ENCODE assay signal across 2 cellular contexts in the genomic region with DNA sequence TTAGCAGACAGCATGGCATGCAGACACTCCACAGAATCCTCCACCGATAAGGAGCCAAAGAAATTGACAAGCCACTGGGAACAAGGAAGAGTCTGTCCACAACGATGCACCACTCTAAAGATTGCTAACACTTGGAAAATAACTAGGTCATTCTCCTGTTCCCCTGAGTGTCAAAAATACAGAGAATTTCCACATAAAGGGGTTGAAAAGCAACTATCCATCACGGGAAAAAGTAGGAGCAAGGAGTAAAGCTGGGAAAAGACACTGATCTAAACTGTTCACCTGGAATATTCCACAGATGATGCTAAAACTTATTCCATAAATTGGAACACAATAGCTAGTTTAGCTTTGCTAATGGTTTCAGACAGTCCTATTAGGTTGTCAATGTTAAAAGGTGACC.
TF ChIP-seq lines count a peak whose summit lies in the region.

No MANE protein-coding gene starts in this region.

TF ChIP-seq in K562, 482 proteins besides CTCF, POLR2A, EP300 and RAD21 (continues in another document):
- TF ChIP-seq, protein P1, sequence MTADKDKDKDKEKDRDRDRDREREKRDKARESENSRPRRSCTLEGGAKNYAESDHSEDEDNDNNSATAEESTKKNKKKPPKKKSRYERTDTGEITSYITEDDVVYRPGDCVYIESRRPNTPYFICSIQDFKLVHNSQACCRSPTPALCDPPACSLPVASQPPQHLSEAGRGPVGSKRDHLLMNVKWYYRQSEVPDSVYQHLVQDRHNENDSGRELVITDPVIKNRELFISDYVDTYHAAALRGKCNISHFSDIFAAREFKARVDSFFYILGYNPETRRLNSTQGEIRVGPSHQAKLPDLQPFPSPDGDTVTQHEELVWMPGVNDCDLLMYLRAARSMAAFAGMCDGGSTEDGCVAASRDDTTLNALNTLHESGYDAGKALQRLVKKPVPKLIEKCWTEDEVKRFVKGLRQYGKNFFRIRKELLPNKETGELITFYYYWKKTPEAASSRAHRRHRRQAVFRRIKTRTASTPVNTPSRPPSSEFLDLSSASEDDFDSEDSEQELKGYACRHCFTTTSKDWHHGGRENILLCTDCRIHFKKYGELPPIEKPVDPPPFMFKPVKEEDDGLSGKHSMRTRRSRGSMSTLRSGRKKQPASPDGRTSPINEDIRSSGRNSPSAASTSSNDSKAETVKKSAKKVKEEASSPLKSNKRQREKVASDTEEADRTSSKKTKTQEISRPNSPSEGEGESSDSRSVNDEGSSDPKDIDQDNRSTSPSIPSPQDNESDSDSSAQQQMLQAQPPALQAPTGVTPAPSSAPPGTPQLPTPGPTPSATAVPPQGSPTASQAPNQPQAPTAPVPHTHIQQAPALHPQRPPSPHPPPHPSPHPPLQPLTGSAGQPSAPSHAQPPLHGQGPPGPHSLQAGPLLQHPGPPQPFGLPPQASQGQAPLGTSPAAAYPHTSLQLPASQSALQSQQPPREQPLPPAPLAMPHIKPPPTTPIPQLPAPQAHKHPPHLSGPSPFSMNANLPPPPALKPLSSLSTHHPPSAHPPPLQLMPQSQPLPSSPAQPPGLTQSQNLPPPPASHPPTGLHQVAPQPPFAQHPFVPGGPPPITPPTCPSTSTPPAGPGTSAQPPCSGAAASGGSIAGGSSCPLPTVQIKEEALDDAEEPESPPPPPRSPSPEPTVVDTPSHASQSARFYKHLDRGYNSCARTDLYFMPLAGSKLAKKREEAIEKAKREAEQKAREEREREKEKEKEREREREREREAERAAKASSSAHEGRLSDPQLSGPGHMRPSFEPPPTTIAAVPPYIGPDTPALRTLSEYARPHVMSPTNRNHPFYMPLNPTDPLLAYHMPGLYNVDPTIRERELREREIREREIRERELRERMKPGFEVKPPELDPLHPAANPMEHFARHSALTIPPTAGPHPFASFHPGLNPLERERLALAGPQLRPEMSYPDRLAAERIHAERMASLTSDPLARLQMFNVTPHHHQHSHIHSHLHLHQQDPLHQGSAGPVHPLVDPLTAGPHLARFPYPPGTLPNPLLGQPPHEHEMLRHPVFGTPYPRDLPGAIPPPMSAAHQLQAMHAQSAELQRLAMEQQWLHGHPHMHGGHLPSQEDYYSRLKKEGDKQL (CRISPR knock-in tag; IDR thresholded peaks at IDR 0.05; ENCODE audit: borderline replicate concordance): 0 out of 2 replicates have a peak, but pooled peaks have one; percentile 55
- TF ChIP-seq, protein P2, sequence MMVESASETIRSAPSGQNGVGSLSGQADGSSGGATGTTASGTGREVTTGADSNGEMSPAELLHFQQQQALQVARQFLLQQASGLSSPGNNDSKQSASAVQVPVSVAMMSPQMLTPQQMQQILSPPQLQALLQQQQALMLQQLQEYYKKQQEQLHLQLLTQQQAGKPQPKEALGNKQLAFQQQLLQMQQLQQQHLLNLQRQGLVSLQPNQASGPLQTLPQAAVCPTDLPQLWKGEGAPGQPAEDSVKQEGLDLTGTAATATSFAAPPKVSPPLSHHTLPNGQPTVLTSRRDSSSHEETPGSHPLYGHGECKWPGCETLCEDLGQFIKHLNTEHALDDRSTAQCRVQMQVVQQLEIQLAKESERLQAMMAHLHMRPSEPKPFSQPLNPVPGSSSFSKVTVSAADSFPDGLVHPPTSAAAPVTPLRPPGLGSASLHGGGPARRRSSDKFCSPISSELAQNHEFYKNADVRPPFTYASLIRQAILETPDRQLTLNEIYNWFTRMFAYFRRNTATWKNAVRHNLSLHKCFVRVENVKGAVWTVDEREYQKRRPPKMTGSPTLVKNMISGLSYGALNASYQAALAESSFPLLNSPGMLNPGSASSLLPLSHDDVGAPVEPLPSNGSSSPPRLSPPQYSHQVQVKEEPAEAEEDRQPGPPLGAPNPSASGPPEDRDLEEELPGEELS (CRISPR knock-in tag; IDR thresholded peaks at IDR 0.05; ENCODE audit: borderline replicate concordance): no peak
- TF ChIP-seq, protein P3, sequence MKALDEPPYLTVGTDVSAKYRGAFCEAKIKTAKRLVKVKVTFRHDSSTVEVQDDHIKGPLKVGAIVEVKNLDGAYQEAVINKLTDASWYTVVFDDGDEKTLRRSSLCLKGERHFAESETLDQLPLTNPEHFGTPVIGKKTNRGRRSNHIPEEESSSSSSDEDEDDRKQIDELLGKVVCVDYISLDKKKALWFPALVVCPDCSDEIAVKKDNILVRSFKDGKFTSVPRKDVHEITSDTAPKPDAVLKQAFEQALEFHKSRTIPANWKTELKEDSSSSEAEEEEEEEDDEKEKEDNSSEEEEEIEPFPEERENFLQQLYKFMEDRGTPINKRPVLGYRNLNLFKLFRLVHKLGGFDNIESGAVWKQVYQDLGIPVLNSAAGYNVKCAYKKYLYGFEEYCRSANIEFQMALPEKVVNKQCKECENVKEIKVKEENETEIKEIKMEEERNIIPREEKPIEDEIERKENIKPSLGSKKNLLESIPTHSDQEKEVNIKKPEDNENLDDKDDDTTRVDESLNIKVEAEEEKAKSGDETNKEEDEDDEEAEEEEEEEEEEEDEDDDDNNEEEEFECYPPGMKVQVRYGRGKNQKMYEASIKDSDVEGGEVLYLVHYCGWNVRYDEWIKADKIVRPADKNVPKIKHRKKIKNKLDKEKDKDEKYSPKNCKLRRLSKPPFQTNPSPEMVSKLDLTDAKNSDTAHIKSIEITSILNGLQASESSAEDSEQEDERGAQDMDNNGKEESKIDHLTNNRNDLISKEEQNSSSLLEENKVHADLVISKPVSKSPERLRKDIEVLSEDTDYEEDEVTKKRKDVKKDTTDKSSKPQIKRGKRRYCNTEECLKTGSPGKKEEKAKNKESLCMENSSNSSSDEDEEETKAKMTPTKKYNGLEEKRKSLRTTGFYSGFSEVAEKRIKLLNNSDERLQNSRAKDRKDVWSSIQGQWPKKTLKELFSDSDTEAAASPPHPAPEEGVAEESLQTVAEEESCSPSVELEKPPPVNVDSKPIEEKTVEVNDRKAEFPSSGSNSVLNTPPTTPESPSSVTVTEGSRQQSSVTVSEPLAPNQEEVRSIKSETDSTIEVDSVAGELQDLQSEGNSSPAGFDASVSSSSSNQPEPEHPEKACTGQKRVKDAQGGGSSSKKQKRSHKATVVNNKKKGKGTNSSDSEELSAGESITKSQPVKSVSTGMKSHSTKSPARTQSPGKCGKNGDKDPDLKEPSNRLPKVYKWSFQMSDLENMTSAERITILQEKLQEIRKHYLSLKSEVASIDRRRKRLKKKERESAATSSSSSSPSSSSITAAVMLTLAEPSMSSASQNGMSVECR (CRISPR knock-in tag; IDR thresholded peaks at IDR 0.05): 0 out of 2 replicates have a peak, but pooled peaks have one; percentile 18
- TF ChIP-seq, protein P4, sequence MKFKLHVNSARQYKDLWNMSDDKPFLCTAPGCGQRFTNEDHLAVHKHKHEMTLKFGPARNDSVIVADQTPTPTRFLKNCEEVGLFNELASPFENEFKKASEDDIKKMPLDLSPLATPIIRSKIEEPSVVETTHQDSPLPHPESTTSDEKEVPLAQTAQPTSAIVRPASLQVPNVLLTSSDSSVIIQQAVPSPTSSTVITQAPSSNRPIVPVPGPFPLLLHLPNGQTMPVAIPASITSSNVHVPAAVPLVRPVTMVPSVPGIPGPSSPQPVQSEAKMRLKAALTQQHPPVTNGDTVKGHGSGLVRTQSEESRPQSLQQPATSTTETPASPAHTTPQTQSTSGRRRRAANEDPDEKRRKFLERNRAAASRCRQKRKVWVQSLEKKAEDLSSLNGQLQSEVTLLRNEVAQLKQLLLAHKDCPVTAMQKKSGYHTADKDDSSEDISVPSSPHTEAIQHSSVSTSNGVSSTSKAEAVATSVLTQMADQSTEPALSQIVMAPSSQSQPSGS (CRISPR knock-in tag; IDR thresholded peaks at IDR 0.05): 0 out of 2 replicates have a peak, but pooled peaks have one; percentile 40
- TF ChIP-seq TGIF2 (CRISPR knock-in tag; IDR thresholded peaks at IDR 0.05): 0 out of 2 replicates have a peak, but pooled peaks have one; percentile 59

TF ChIP-seq in WTC11, 78 proteins besides CTCF, POLR2A, EP300 and RAD21 (continued from another document):
- TF ChIP-seq TP53 (CRISPR knock-in tag; IDR thresholded peaks at IDR 0.05): no peak
- no peak for TF ChIP-seq RELA (CRISPR knock-in tag; IDR thresholded peaks at IDR 0.05; ENCODE audit: borderline replicate concordance)
- TF ChIP-seq, protein P5, sequence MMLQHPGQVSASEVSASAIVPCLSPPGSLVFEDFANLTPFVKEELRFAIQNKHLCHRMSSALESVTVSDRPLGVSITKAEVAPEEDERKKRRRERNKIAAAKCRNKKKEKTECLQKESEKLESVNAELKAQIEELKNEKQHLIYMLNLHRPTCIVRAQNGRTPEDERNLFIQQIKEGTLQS (CRISPR knock-in tag; conservative IDR thresholded peaks at IDR 0.05): no peak
- TF ChIP-seq, protein P6, sequence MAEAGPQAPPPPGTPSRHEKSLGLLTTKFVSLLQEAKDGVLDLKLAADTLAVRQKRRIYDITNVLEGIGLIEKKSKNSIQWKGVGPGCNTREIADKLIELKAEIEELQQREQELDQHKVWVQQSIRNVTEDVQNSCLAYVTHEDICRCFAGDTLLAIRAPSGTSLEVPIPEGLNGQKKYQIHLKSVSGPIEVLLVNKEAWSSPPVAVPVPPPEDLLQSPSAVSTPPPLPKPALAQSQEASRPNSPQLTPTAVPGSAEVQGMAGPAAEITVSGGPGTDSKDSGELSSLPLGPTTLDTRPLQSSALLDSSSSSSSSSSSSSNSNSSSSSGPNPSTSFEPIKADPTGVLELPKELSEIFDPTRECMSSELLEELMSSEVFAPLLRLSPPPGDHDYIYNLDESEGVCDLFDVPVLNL (CRISPR knock-in tag; IDR thresholded peaks at IDR 0.05; ENCODE audit: borderline replicate concordance, low read depth): no peak
- TF ChIP-seq FOXJ3 (CRISPR knock-in tag; IDR thresholded peaks at IDR 0.05; ENCODE audit: borderline replicate concordance): no peak
TF ChIP-seq in WTC11: peak in this region for 0.
